In the genomic region with DNA sequence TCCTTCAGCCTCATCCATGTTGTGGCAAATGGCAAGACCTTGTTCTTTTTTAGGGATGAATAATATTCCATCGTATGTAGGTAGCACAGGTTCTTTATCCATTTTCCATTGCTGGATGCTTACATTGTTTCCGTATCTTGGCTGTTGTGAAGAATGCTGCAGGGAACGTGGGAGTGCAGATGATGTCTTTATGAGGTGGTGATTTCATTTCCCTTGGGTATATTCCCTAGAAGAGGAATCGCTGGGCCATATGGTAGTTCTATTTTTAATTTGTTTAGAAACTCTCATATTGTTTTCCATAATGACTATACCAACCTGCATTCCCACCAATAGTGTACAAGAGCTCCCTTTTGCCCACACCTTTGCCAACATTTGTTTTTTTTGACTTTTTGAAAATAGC, we compare ENCODE assay signal across 36 cellular contexts.
"Had no signal": no experiment of that assay in that cellular context is flagged by ENCODE, and none has a peak within 500 bp of the region (broad histone marks: within the 10 kb centered on the region; RNA-seq: fewer than 3 reads in every experiment).

No MANE protein-coding gene starts in this region.

- DNase-seq: colonic mucosa; effector CD8-positive, alpha-beta T cell; endodermal cell; foreskin keratinocyte; heart right ventricle; hippocampal formation; immature natural killer cell; islet precursor cell; kidney glomerular epithelial cell; left ventricle myocardium superior; lower lobe of right lung; mesenchymal stem cell; mucosa of descending colon; naive B cell; pancreas; right lobe of liver; stimulated activated CD4-positive, alpha-beta T cell treated with anti-CD3 and anti-CD28 coated beads, Interleukin-12 subunit alpha, Interleukin-12 subunit beta, amount 100 ng/mL, for 4 hours; stimulated activated CD4-positive, alpha-beta T cell treated with anti-CD3 and anti-CD28 coated beads, Interleukin-1b, Interleukin-23, amount 100 ng/mL, for 48 hours; stimulated activated CD4-positive, alpha-beta T cell treated with anti-CD3 and anti-CD28 coated beads, Interleukin-4, amount 100 ng/mL, for 1 hour; stimulated activated CD8-positive, alpha-beta memory T cell treated with anti-CD3 and anti-CD28 coated beads, Interleukin-4, amount 100 ng/mL, for 48 hours; stimulated activated naive CD4-positive, alpha-beta T cell; stimulated activated naive CD8-positive, alpha-beta T cell treated with anti-CD3 and anti-CD28 coated beads, Interleukin-15, amount 100 ng/mL, for 72 hours; transverse colon; upper lobe of right lung; uterus had no signal

- H3K27me3 ChIP-seq: colonic mucosa, esophagus muscularis mucosa, foreskin keratinocyte, gastroesophageal sphincter, heart right ventricle, neutrophil, pancreas, right lobe of liver, suprapubic skin, transverse colon, upper lobe of right lung, uterus had no signal

- H3K27ac Mint-ChIP-seq: dendritic cell treated with granulocyte-macrophage colony-stimulating factor and Interleukin-4, amounts not matched to agents 40 ng/mL and 50 ng/mL, for 4 days; endodermal cell; immature natural killer cell; mesothelial cell of epicardium; naive B cell; natural killer cell treated with Interleukin-12 subunit alpha and Interleukin-12 subunit beta and Interleukin-15 and Interleukin-18, amount 100 ng/mL, for 72 hours; progenitor cell of endocrine pancreas; stimulated activated naive CD8-positive, alpha-beta T cell treated with anti-CD3 and anti-CD28 coated beads, Interleukin-15, amount 100 ng/mL, for 72 hours had no signal

- H3K4me1 Mint-ChIP-seq: endodermal cell; immature natural killer cell; mesothelial cell of epicardium; naive B cell; stimulated activated naive CD8-positive, alpha-beta T cell treated with anti-CD3 and anti-CD28 coated beads, Interleukin-15, amount 100 ng/mL, for 72 hours had no signal

- H3K4me2 ChIP-seq: smooth muscle cell had no signal

- H3K4me3 Mint-ChIP-seq: dendritic cell treated with granulocyte-macrophage colony-stimulating factor and Interleukin-4, amounts not matched to agents 40 ng/mL and 50 ng/mL, for 4 days; endodermal cell; immature natural killer cell; mesothelial cell of epicardium; naive B cell; natural killer cell treated with Interleukin-12 subunit alpha and Interleukin-12 subunit beta and Interleukin-15 and Interleukin-18, amount 100 ng/mL, for 72 hours; neural crest cell; stimulated activated naive CD8-positive, alpha-beta T cell treated with anti-CD3 and anti-CD28 coated beads, Interleukin-15, amount 100 ng/mL, for 72 hours had no signal

- H3K27ac ChIP-seq: colonic mucosa, esophagus muscularis mucosa, foreskin keratinocyte, gastroesophageal sphincter, heart right ventricle, lower lobe of right lung, neutrophil, pancreas, right lobe of liver, suprapubic skin, transverse colon, upper lobe of right lung, uterus had no signal

- H3K4me3 ChIP-seq: colonic mucosa, esophagus muscularis mucosa, gastroesophageal sphincter, heart right ventricle, lower lobe of right lung, mucosa of descending colon, pancreas, right lobe of liver, smooth muscle cell, suprapubic skin, transverse colon, upper lobe of right lung, uterus had no signal

- H3K9me3 ChIP-seq: colonic mucosa, lower lobe of right lung, mucosa of descending colon, neutrophil, pancreas, right lobe of liver, suprapubic skin, upper lobe of right lung had no signal

- FAIRE-seq: endothelial cell of umbilical vein, pancreas had no signal

- H3K4me1 ChIP-seq: colonic mucosa, esophagus muscularis mucosa, gastroesophageal sphincter, heart right ventricle, lower lobe of right lung, pancreas, right lobe of liver, suprapubic skin, transverse colon, upper lobe of right lung, uterus had no signal

- ATAC-seq: foreskin keratinocyte; gastroesophageal sphincter; heart right ventricle; left ventricle myocardium superior; lower lobe of right lung; mucosa of descending colon; natural killer cell treated with Interleukin-12 subunit alpha and Interleukin-12 subunit beta and Interleukin-15 and Interleukin-18, amount 100 ng/mL, for 72 hours; pancreas; right lobe of liver; stimulated activated naive CD8-positive, alpha-beta T cell treated with anti-CD3 and anti-CD28 coated beads, Interleukin-15, amount 100 ng/mL, for 72 hours; upper lobe of right lung had no signal

- H3K36me3 Mint-ChIP-seq: immature natural killer cell had no signal

- H3K27me3 Mint-ChIP-seq: dendritic cell treated with granulocyte-macrophage colony-stimulating factor and Interleukin-4, amounts not matched to agents 40 ng/mL and 50 ng/mL, for 4 days; naive B cell; stimulated activated naive CD8-positive, alpha-beta T cell treated with anti-CD3 and anti-CD28 coated beads, Interleukin-15, amount 100 ng/mL, for 72 hours had no signal

- H3K36me3 ChIP-seq: colonic mucosa, esophagus muscularis mucosa, gastroesophageal sphincter, heart right ventricle, lower lobe of right lung, neutrophil, pancreas, right lobe of liver, suprapubic skin, transverse colon, upper lobe of right lung, uterus had no signal
